ENCODE assay signal across 10 cellular contexts in the genomic region with DNA sequence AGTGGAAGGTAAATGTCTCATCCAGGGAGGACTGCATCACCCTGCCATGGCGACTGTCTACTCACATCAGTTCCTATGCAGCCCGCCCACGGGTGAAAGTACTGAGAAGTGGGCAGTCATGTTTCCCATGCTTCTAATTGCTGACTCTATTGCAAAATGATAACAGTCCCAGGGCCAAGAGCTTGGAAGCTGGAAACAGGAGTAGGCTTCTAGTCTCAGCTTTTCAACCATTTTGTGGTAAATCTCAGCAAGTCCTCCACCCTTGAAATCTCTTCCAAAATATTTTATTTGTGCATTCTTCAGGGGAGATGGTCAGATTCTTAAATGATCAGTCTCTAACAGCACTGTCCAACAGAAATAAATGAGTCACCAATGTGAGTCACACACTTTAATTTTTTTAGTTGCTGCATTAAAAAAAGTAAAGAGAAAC.
DNase-seq lines count a peak whose midpoint lies in the region; ATAC-seq, FAIRE-seq and TF ChIP-seq lines count a peak whose summit lies in the region.
"Had no signal": no experiment of that assay in that cellular context is flagged by ENCODE, and none has a peak within 500 bp of the region (broad histone marks: within the 10 kb centered on the region; RNA-seq: fewer than 3 reads in every experiment).

No MANE protein-coding gene starts in this region.

- H3K4me1 Mint-ChIP-seq in MCF 10A (ENCODE audit: insufficient read depth, unreplicated experiment) = peaks cover 7% of the 10 kb centered on the region

- no TSS peak for BruUV-seq in MCF 10A (replicated peaks; lab: Mats Ljungman, UMichigan)

- H3K27ac Mint-ChIP-seq in MCF 10A (ENCODE audit: low read depth, unreplicated experiment) = no peak overlapping the region

- no peak for TF ChIP-seq CTCF in MCF 10A (IDR thresholded peaks at IDR 0.05; ENCODE audit: unreplicated experiment)
- TF ChIP-seq CTCF in breast epithelium (IDR thresholded peaks at IDR 0.05) = no peak
- TF ChIP-seq CTCF in RWPE1 (conservative IDR thresholded peaks at IDR 0.05; ENCODE audit: low read depth) = no peak
- no peak for TF ChIP-seq CTCF in fibroblast of lung (conservative IDR thresholded peaks at IDR 0.05 in 1 of 2, IDR thresholded peaks at IDR 0.05 in 1 of 2; ENCODE audit: low read depth in 1 of 2, low read length in 2 of 2)

- no peak overlapping the region for H3K9ac ChIP-seq in fibroblast of lung (ENCODE audit: insufficient read depth, low read length)

- H3K79me2 ChIP-seq in fibroblast of lung (ENCODE audit: control insufficient read depth, insufficient read depth, low read length) = no peaks in the 10 kb centered on the region

- H3K27me3 Mint-ChIP-seq in MCF 10A (ENCODE audit: insufficient read depth, unreplicated experiment) = peaks cover 51% of the 10 kb centered on the region

- H3K4me1 ChIP-seq in breast epithelium (no peaks in the 10 kb centered on the region), fibroblast of lung (ENCODE audit: control insufficient read depth, extremely low read depth, insufficient read depth, low read length) (peaks cover 3% of the 10 kb centered on the region)
- H3K4me1 ChIP-seq: adrenal gland had no signal

- TF ChIP-seq POLR2A in breast epithelium (IDR thresholded peaks at IDR 0.05) = no peak

- H3K27ac ChIP-seq in breast epithelium = no peak overlapping the region
- H3K27ac ChIP-seq in RWPE1 = no peak overlapping the region
- peak overlapping the region; percentile 23 for H3K27ac ChIP-seq in fibroblast of lung (ENCODE audit: insufficient read depth, low read length)
- H3K27ac ChIP-seq: adrenal gland had no signal

- no peak for FAIRE-seq in urothelium cell line (lab: Jason Lieb, UNC)

- CTCF ChIA-PET in MCF 10A (lab: Yijun Ruan, JAX) = interaction anchor here (0.6 to 7.4 kb wide), 11 partner anchors 13 to 1824 kb away, joined by 3 to 43 read pairs (median 4); no protein-coding TSS in a partner anchor
- CTCF ChIA-PET in RWPE1 (lab: Yijun Ruan, JAX) = interaction anchor here (0.6 to 1.1 kb wide), 2 partner anchors 14 to 51 kb away, joined by 3 to 4 read pairs; no protein-coding TSS in a partner anchor

- DNase-seq in MCF 10A (ENCODE audit: unreplicated experiment) (peak; percentile 54), breast epithelium (ENCODE audit: low spot score in 2 of 2) (no peak), RWPE1 (ENCODE audit: low spot score) (peak; percentile 31), fibroblast of lung (ENCODE audit: low read depth in 2 of 2) (peak; percentile 55 to 88), urothelium cell line (ENCODE audit: low spot score) (peak; percentile 40), NCI-H1417 treated with DMSO at 0.1 percent for 48 hours (lab: John Stamatoyannopoulos, UW) (no peak)
- DNase-seq: adrenal gland, glutamatergic neuron had no signal

- H3K36me3 Mint-ChIP-seq in MCF 10A (ENCODE audit: insufficient read depth, unreplicated experiment) = no peaks in the 10 kb centered on the region

- H2AFZ ChIP-seq in fibroblast of lung (ENCODE audit: low read length) = peak overlapping the region; percentile 22

- H3K36me3 ChIP-seq in breast epithelium = no peaks in the 10 kb centered on the region
- no peaks in the 10 kb centered on the region for H3K36me3 ChIP-seq in fibroblast of lung (ENCODE audit: control insufficient read depth, insufficient read depth, low read length)
- H3K36me3 ChIP-seq: adrenal gland had no signal

- H4K20me1 ChIP-seq in fibroblast of lung (ENCODE audit: control insufficient read depth, extremely low read depth, insufficient read depth, low read length) = no peaks in the 10 kb centered on the region

- POLR2A ChIA-PET in MCF 10A (lab: Yijun Ruan, JAX) = interaction anchor here (0.7 to 1.1 kb wide), 2 partner anchors 9 to 13 kb away, joined by 3 read pairs; no protein-coding TSS in a partner anchor
- POLR2A ChIA-PET in RWPE1 (lab: Yijun Ruan, JAX; ENCODE audit: low non-redundant PET) = no interaction called here

- H3K9me3 ChIP-seq in breast epithelium = no peaks in the 10 kb centered on the region
- H3K9me3 ChIP-seq in fibroblast of lung (ENCODE audit: control insufficient read depth, insufficient read depth, low read depth, low read length) = no peaks in the 10 kb centered on the region
- H3K9me3 ChIP-seq: adrenal gland had no signal

- intact Hi-C loops in MCF 10A (cut with micrococcal nuclease) (no loop called here), breast epithelium (cut with DNase I; ENCODE audit: low total_unique reads) (no loop called here)

- H3K4me3 ChIP-seq in breast epithelium = no peak overlapping the region
- no peak overlapping the region for H3K4me3 ChIP-seq in fibroblast of lung (replicated peaks in 1 of 4; ENCODE audit: control extremely low read depth in 1 of 4, insufficient read depth in 1 of 4, low read depth in 3 of 4, low read length in 4 of 4)
- H3K4me3 ChIP-seq: adrenal gland had no signal

- no peak overlapping the region for H3K4me3 Mint-ChIP-seq in MCF 10A (ENCODE audit: unreplicated experiment)

- H3K4me2 ChIP-seq in fibroblast of lung (ENCODE audit: extremely low read depth, insufficient read depth, low read length) = peak overlapping the region; percentile 9

- H3K9me3 Mint-ChIP-seq in MCF 10A (ENCODE audit: unreplicated experiment) = no peaks in the 10 kb centered on the region

- H3K27me3 ChIP-seq in breast epithelium = no peaks in the 10 kb centered on the region
- H3K27me3 ChIP-seq in fibroblast of lung (ENCODE audit: control insufficient read depth, insufficient read depth, low read length) = no peaks in the 10 kb centered on the region
- H3K27me3 ChIP-seq: adrenal gland had no signal

- ATAC-seq in GM18519 (IDR thresholded peaks at IDR 0.05; ENCODE audit: low FRiP score, unreplicated experiment) (no peak), GM21825 (IDR thresholded peaks at IDR 0.05; ENCODE audit: unreplicated experiment) (no peak)

Comparison
In these comparisons a context has a peak if more than half of its experiments do, and no peak if none do; other contexts are left out.
1. DNase-seq: peak in MCF 10A (single experiment), RWPE1 (single experiment), fibroblast of lung (2 of 2) and urothelium cell line (single experiment); none in breast epithelium (0 of 2) and NCI-H1417 treated with DMSO at 0.1 percent for 48 hours (single experiment).